ENCODE assay signal across 15 cellular contexts in the genomic region with DNA sequence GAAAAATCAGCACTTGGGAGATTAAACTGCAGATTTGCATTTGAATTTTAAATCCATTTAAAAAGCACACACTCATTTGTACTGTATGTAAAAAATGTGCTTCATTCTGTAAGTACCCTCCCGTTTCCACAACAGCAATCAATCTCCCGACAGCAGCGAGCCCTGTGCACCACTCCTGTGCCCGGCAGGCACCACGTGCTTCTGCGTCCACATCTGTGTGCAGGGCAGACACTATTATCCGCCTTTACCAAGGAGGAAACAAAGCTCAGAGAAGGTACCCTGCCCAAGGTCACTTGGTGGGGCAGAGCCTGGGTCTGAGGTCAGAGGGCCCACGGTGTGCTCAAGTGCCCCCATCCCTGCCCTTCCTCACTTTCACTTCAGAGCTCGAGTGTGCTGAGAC. TPM values are rescaled to one million over a fixed set of nuclear protein-coding genes. Genes with fewer than 3 reads are reported as not detected.
"Had no signal": no experiment of that assay in that cellular context is flagged by ENCODE, and none has a peak within 500 bp of the region (broad histone marks: within the 10 kb centered on the region; RNA-seq: fewer than 3 reads in every experiment).

No MANE protein-coding gene starts in this region.

- H3K27me3 Mint-ChIP-seq: activated naive CD8-positive, alpha-beta T cell treated with anti-CD3 and anti-CD28 coated beads, Interleukin-2, amount 10 ng/mL, durations not matched to agents 7 days and 5 days; stimulated activated naive B cell treated with anti-CD40 and anti-IgM and Interleukin-4, amounts not matched to agents 10 μg/mL and 1 μg/mL and 100 μg/mL, for 72 hours had no signal

- H3K4me3 Mint-ChIP-seq: activated naive CD8-positive, alpha-beta T cell treated with anti-CD3 and anti-CD28 coated beads, Interleukin-2, amount 10 ng/mL, durations not matched to agents 7 days and 5 days; endodermal cell; stimulated activated naive B cell treated with anti-CD40 and anti-IgM and Interleukin-4, amounts not matched to agents 10 μg/mL and 1 μg/mL and 100 μg/mL, for 72 hours had no signal

- DNase-seq: activated CD4-positive, CD25-positive, alpha-beta regulatory T cell treated with anti-CD3 and anti-CD28 coated beads, Interleukin-2, amount 50 U/mL, for 72 hours; activated naive CD8-positive, alpha-beta T cell treated with anti-CD3 and anti-CD28 coated beads, Interleukin-2, amount 10 ng/mL, durations not matched to agents 7 days and 5 days; activated T-cell treated with anti-CD3 and anti-CD28 coated beads for 4 hours; endodermal cell; erythroblast; gastrocnemius medialis; left colon; retina; SJCRH30; stimulated activated CD4-positive, alpha-beta T cell treated with anti-CD3 and anti-CD28 coated beads, Interleukin-2, amount 100 ng/mL, for 48 hours; stimulated activated naive B cell treated with anti-CD40 and anti-IgM and Interleukin-4, amounts not matched to agents 10 μg/mL and 1 μg/mL and 100 μg/mL, for 72 hours; upper lobe of right lung had no signal

- ATAC-seq: gastrocnemius medialis; stimulated activated naive B cell treated with anti-CD40 and anti-IgM and Interleukin-4, amounts not matched to agents 10 μg/mL and 1 μg/mL and 100 μg/mL, for 72 hours; upper lobe of right lung had no signal

- H3K9me3 Mint-ChIP-seq: activated naive CD8-positive, alpha-beta T cell treated with anti-CD3 and anti-CD28 coated beads, Interleukin-2, amount 10 ng/mL, durations not matched to agents 7 days and 5 days; endodermal cell; stimulated activated naive B cell treated with anti-CD40 and anti-IgM and Interleukin-4, amounts not matched to agents 10 μg/mL and 1 μg/mL and 100 μg/mL, for 72 hours had no signal

- H3K9me3 ChIP-seq: ascending aorta, gastrocnemius medialis, neutrophil, SJCRH30, suprapubic skin, upper lobe of right lung had no signal

- H3K27ac Mint-ChIP-seq: activated naive CD8-positive, alpha-beta T cell treated with anti-CD3 and anti-CD28 coated beads, Interleukin-2, amount 10 ng/mL, durations not matched to agents 7 days and 5 days; endodermal cell; stimulated activated naive B cell treated with anti-CD40 and anti-IgM and Interleukin-4, amounts not matched to agents 10 μg/mL and 1 μg/mL and 100 μg/mL, for 72 hours had no signal

- H3K27ac ChIP-seq: ascending aorta, gastrocnemius medialis, neutrophil, SJCRH30, suprapubic skin, upper lobe of right lung had no signal

RNA-seq across cellular contexts. Expression of a gene that starts 7.5 kb away (rescaled TPM):
- total RNA-seq: SJCRH30 had no signal
